1 cellular context compared by ENCODE assay signal in genomic region chr3:49629866-49630265, GRCh38.
TF ChIP-seq lines count a peak whose summit lies in the region.

No MANE protein-coding gene starts in this region.

TF ChIP-seq in GM23338, 12 proteins besides CTCF, POLR2A, EP300 and RAD21 (continued from another document):
- no peak for TF ChIP-seq ZNF462 (CRISPR knock-in tag; IDR thresholded peaks at IDR 0.05)
- TF ChIP-seq EZH2phosphoT487 (IDR thresholded peaks at IDR 0.05; ENCODE audit: unreplicated experiment) = no peak
- TF ChIP-seq ZNF114 (CRISPR knock-in tag; IDR thresholded peaks at IDR 0.05) = no peak
